ENCODE assay signal across 8 cellular contexts in genomic region chr11:75430692-75431532, GRCh38. TPM values are rescaled to one million over a fixed set of nuclear protein-coding genes. Genes with fewer than 3 reads are reported as not detected.
A peak's percentile ranks its signal among the peaks of the same experiment; 100 is the strongest.
DNase-seq lines count a peak whose midpoint lies in the region; ATAC-seq and TF ChIP-seq lines count a peak whose summit lies in the region.

No MANE protein-coding gene starts in this region.

- no peak for ATAC-seq in HG03571 (IDR thresholded peaks at IDR 0.05; ENCODE audit: unreplicated experiment)
- no peak for ATAC-seq in HG02981 (IDR thresholded peaks at IDR 0.05; ENCODE audit: unreplicated experiment)
- no peak for ATAC-seq in esophagus mucosa

- intact Hi-C loops in uterus (cut with DNase I; ENCODE audit: low total_unique reads), result no loop called here

- peaks cover 11% of the 10 kb centered on the region for H3K9me3 Mint-ChIP-seq in nephron

- H3K27me3 ChIP-seq in HUES6 (ENCODE audit: control insufficient read depth, insufficient read depth, low read length) (peaks cover 72% of the 10 kb centered on the region), uterus (peaks cover 0 to 11% of the 10 kb centered on the region in 2 donors)

- no peak overlapping the region for H3K27ac ChIP-seq in HUES6 (ENCODE audit: low read depth, low read length)
- H3K27ac ChIP-seq in uterus, result no peak overlapping the region

- H3K36me3 Mint-ChIP-seq in nephron (ENCODE audit: low read depth), result peaks cover 13% of the 10 kb centered on the region

- peak overlapping the region; percentile 12 for H3K9ac ChIP-seq in HUES6 (ENCODE audit: low read length)

- peaks cover 13% of the 10 kb centered on the region for H3K4me1 Mint-ChIP-seq in nephron

- DNase-seq in CD1c-positive myeloid dendritic cell (ENCODE audit: extremely low spot score), result peak; percentile 38
- peak in 1 of 2 donors; percentile 13 for DNase-seq in cardiac fibroblast (ENCODE audit: low read depth in 2 of 2)
- DNase-seq in uterus, result no peak

- TF ChIP-seq CTCF in cardiac fibroblast (IDR thresholded peaks at IDR 0.05; ENCODE audit: low read depth, low read length) (no peak), nephron (IDR thresholded peaks at IDR 0.05; ENCODE audit: unreplicated experiment in 3 of 3) (no peak), uterus (IDR thresholded peaks at IDR 0.05) (no peak)

- H3K4me1 ChIP-seq in HUES6 (ENCODE audit: control insufficient read depth, insufficient read depth, low read length) (peaks cover 24% of the 10 kb centered on the region), uterus (peaks cover 0 to 12% of the 10 kb centered on the region in 2 donors)

- peaks cover 76% of the 10 kb centered on the region for H3K27me3 Mint-ChIP-seq in nephron (ENCODE audit: low read depth)

- H3K4me3 ChIP-seq in HUES6 (ENCODE audit: low read depth, low read length) (peak overlapping the region; percentile 56), cardiac fibroblast (replicated peaks in 1 of 2; ENCODE audit: low read depth in 2 of 2, low read length in 2 of 2) (peak overlapping the region; percentile 5 to 32), uterus (no peak overlapping the region)

- peaks cover 10% of the 10 kb centered on the region for H3K9me3 ChIP-seq in HUES6 (ENCODE audit: control insufficient read depth, insufficient read depth, low read depth, low read length)
- no peaks in the 10 kb centered on the region for H3K9me3 ChIP-seq in uterus

- TF ChIP-seq POLR2A in uterus (IDR thresholded peaks at IDR 0.05), result no peak

- peak overlapping the region; percentile 82 to 89 (median 86) for H3K4me3 Mint-ChIP-seq in nephron

- no peak overlapping the region for H3K27ac Mint-ChIP-seq in nephron

- H3K36me3 ChIP-seq in HUES6 (ENCODE audit: control insufficient read depth, insufficient read depth, low read length) (no peaks in the 10 kb centered on the region), uterus (no peaks in the 10 kb centered on the region)

RNA-seq across cellular contexts. Expression of gene KLHL35, which starts 2.1 kb away (rescaled TPM):
- total RNA-seq in uterus (1 to 10 TPM in 1 of 4 donors, not detected in 3; 2.5 TPM), esophagus mucosa (0.84 TPM)

RNA-seq across cellular contexts. Expression of gene RPS3, which starts 31.6 kb away (rescaled TPM):
- total RNA-seq in uterus (1,000 to 10,000 TPM; 1,322 to 4,168 (median 2,484) TPM), esophagus mucosa (2,660 TPM)

Comparison
In these comparisons a context has a peak if more than half of its experiments do, and no peak if none do; other contexts are left out.
1. H3K4me3 ChIP-seq: peak in HUES6 (single experiment) and cardiac fibroblast (2 of 2); none in uterus (0 of 2).